ENCODE assay signal across 1 cellular context in the genomic region with DNA sequence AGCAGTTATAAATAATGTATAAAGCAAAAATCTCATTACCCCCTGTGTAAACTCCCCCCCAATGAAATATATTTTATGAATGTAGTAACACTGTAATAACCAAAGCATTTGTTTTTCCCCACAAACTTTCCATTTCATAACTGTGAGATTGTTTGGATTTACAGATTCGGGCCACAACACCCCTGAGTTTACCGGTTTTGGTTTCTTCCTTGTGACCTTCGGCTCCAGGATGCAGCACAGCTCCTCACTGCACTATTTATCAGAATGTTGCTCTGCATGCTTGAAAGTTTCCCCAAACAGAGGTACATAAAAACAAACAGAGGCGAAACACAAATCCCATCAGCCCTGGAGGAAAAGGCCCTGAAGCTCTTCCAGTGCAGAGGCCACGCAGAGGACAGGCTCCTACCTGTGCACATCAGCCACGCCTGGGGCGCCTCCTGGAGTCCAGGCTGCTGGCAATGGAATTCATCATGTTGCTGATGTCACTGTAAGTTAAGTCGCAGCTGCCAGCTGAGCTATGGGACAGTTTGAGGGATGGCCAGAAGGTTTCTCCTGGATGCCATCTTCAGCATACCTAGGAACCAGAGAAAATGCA.
TF ChIP-seq lines count a peak whose summit lies in the region.

No MANE protein-coding gene starts in this region.

TF ChIP-seq in K562, 482 proteins besides CTCF, POLR2A, EP300 and RAD21 (continued from another document and continues in another):
- TF ChIP-seq ZHX1 (conservative IDR thresholded peaks at IDR 0.05; ENCODE audit: low read length) = no peak
- TF ChIP-seq, protein P1, sequence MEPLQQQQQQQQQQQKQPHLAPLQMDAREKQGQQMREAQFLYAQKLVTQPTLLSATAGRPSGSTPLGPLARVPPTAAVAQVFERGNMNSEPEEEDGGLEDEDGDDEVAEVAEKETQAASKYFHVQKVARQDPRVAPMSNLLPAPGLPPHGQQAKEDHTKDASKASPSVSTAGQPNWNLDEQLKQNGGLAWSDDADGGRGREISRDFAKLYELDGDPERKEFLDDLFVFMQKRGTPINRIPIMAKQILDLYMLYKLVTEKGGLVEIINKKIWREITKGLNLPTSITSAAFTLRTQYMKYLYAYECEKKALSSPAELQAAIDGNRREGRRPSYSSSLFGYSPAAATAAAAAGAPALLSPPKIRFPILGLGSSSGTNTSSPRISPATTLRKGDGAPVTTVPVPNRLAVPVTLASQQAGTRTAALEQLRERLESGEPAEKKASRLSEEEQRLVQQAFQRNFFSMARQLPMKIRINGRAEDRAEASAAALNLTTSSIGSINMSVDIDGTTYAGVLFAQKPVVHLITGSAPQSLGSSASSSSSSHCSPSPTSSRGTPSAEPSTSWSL (CRISPR knock-in tag; IDR thresholded peaks at IDR 0.05; ENCODE audit: borderline replicate concordance) = no peak
- no peak for TF ChIP-seq CCAR2 (IDR thresholded peaks at IDR 0.05; ENCODE audit: low read depth, low read length)
- no peak for TF ChIP-seq ADNP (tag; IDR thresholded peaks at IDR 0.05)
- TF ChIP-seq STAT5A (IDR thresholded peaks at IDR 0.05; ENCODE audit: borderline replicate concordance, low read length) = no peak
- no peak for TF ChIP-seq HNRNPUL1 (IDR thresholded peaks at IDR 0.05; ENCODE audit: low read length)
- TF ChIP-seq ILK (tag; IDR thresholded peaks at IDR 0.05; ENCODE audit: borderline replicate concordance, low read depth) = no peak
- TF ChIP-seq MEIS2 (IDR thresholded peaks at IDR 0.05; ENCODE audit: partially characterized antibody) = no peak
- TF ChIP-seq SMAD2 (IDR thresholded peaks at IDR 0.05; ENCODE audit: low read depth, low read length) = no peak
- TF ChIP-seq KDM5B (IDR thresholded peaks at IDR 0.05; ENCODE audit: insufficient replicate concordance, low read depth, low read length) = no peak
- no peak for TF ChIP-seq ZBTB7A (IDR thresholded peaks at IDR 0.05; ENCODE audit: borderline replicate concordance, control insufficient read depth, low read depth, low read length)
- TF ChIP-seq HDAC2 (IDR thresholded peaks at IDR 0.05) = no peak
- TF ChIP-seq NEUROD1 (IDR thresholded peaks at IDR 0.05; ENCODE audit: borderline replicate concordance, low read depth, low read length, partially characterized antibody) = no peak
- TF ChIP-seq ESRRA (IDR thresholded peaks at IDR 0.05; ENCODE audit: borderline replicate concordance, low read depth) = no peak
- no peak for TF ChIP-seq FUS (optimal IDR thresholded peaks at IDR 0.05; ENCODE audit: low read depth, low read length)
- TF ChIP-seq ZNF445 (CRISPR knock-in tag; IDR thresholded peaks at IDR 0.05; ENCODE audit: low read depth) = no peak
- TF ChIP-seq, protein P2, sequence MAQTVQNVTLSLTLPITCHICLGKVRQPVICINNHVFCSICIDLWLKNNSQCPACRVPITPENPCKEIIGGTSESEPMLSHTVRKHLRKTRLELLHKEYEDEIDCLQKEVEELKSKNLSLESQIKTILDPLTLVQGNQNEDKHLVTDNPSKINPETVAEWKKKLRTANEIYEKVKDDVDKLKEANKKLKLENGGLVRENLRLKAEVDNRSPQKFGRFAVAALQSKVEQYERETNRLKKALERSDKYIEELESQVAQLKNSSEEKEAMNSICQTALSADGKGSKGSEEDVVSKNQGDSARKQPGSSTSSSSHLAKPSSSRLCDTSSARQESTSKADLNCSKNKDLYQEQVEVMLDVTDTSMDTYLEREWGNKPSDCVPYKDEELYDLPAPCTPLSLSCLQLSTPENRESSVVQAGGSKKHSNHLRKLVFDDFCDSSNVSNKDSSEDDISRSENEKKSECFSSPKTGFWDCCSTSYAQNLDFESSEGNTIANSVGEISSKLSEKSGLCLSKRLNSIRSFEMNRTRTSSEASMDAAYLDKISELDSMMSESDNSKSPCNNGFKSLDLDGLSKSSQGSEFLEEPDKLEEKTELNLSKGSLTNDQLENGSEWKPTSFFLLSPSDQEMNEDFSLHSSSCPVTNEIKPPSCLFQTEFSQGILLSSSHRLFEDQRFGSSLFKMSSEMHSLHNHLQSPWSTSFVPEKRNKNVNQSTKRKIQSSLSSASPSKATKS (CRISPR knock-in tag; IDR thresholded peaks at IDR 0.05) = no peak
- no peak for TF ChIP-seq PHB (CRISPR knock-in tag; IDR thresholded peaks at IDR 0.05)
- TF ChIP-seq DLX4 (CRISPR knock-in tag; IDR thresholded peaks at IDR 0.05) = no peak
- TF ChIP-seq ZFPM2 (CRISPR knock-in tag; IDR thresholded peaks at IDR 0.05) = no peak
- TF ChIP-seq SIRT6 (IDR thresholded peaks at IDR 0.05; ENCODE audit: low read depth, low read length) = no peak
- TF ChIP-seq TBP (optimal IDR thresholded peaks at IDR 0.05; ENCODE audit: low read depth, low read length) = no peak
- TF ChIP-seq NCOA2 (IDR thresholded peaks at IDR 0.05; ENCODE audit: partially characterized antibody in 2 of 2) = no peak
- TF ChIP-seq ZNF699 (CRISPR knock-in tag; IDR thresholded peaks at IDR 0.05; ENCODE audit: insufficient replicate concordance) = no peak
- TF ChIP-seq ZNF175 (CRISPR knock-in tag; IDR thresholded peaks at IDR 0.05; ENCODE audit: low read depth) = no peak
- no peak for TF ChIP-seq ZNF274 (IDR thresholded peaks at IDR 0.05; ENCODE audit: borderline replicate concordance, low read depth, low read length)
- TF ChIP-seq HMGN3 (IDR thresholded peaks at IDR 0.05; ENCODE audit: borderline replicate concordance, extremely low read depth, insufficient read length, low read depth, low read length) = no peak
- TF ChIP-seq ZNF324 (CRISPR knock-in tag; IDR thresholded peaks at IDR 0.05) = no peak
- TF ChIP-seq SMC3 (conservative IDR thresholded peaks at IDR 0.05; ENCODE audit: insufficient read depth, low read depth, low read length) = peak; percentile 68
- TF ChIP-seq NR0B1 (IDR thresholded peaks at IDR 0.05; ENCODE audit: partially characterized antibody) = no peak
- no peak for TF ChIP-seq HDAC6 (IDR thresholded peaks at IDR 0.05; ENCODE audit: low read depth, low read length)
- TF ChIP-seq TOE1 (IDR thresholded peaks at IDR 0.05; ENCODE audit: borderline replicate concordance) = no peak
- TF ChIP-seq TOE1 (CRISPR knock-in tag; IDR thresholded peaks at IDR 0.05; ENCODE audit: borderline replicate concordance, low read depth) = no peak
- no peak for TF ChIP-seq ZNF766 (CRISPR knock-in tag; conservative IDR thresholded peaks at IDR 0.05)
- TF ChIP-seq PHTF2 (CRISPR knock-in tag; IDR thresholded peaks at IDR 0.05) = no peak
- TF ChIP-seq HNRNPK (IDR thresholded peaks at IDR 0.05; ENCODE audit: low read depth, low read length, poor library complexity, severe bottlenecking) = no peak
- TF ChIP-seq CHD2 (IDR thresholded peaks at IDR 0.05; ENCODE audit: low read depth, low read length) = no peak
- no peak for TF ChIP-seq ATF1 (CRISPR knock-in tag; IDR thresholded peaks at IDR 0.05)
- 0 out of 2 replicates have a peak, but pooled peaks have one; percentile 33 for TF ChIP-seq ATF1 (tag; IDR thresholded peaks at IDR 0.05)
- no peak for TF ChIP-seq REST (CRISPR knock-in tag; IDR thresholded peaks at IDR 0.05; ENCODE audit: low read depth)
- TF ChIP-seq, protein P3, sequence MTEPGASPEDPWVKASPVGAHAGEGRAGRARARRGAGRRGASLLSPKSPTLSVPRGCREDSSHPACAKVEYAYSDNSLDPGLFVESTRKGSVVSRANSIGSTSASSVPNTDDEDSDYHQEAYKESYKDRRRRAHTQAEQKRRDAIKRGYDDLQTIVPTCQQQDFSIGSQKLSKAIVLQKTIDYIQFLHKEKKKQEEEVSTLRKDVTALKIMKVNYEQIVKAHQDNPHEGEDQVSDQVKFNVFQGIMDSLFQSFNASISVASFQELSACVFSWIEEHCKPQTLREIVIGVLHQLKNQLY (CRISPR knock-in tag; conservative IDR thresholded peaks at IDR 0.05) = no peak
